ENCODE assay signal across 8 cellular contexts in genomic region chr14:67816326-67817009, GRCh38. TPM values are rescaled to one million over a fixed set of nuclear protein-coding genes. Genes with fewer than 3 reads are reported as not detected.
DNase-seq lines count a peak whose midpoint lies in the region; ATAC-seq and TF ChIP-seq lines count a peak whose summit lies in the region.

Gene ZFYVE26, minus strand, starts transcription at chr14:67816590. Its CDS starts 627 bp downstream, at chr14:67815963.

- no peaks in the 10 kb centered on the region for H3K9me3 Mint-ChIP-seq in nephron progenitor cell
- no peaks in the 10 kb centered on the region for H3K9me3 Mint-ChIP-seq in stimulated activated naive CD8-positive, alpha-beta T cell treated with anti-CD3 and anti-CD28 coated beads, Interleukin-15, amount 100 ng/mL, for 72 hours

- peaks cover 50% of the 10 kb centered on the region for H3K4me1 Mint-ChIP-seq in nephron progenitor cell
- peaks cover 47% of the 10 kb centered on the region for H3K4me1 Mint-ChIP-seq in stimulated activated naive CD8-positive, alpha-beta T cell treated with anti-CD3 and anti-CD28 coated beads, Interleukin-15, amount 100 ng/mL, for 72 hours

- H3K27me3 Mint-ChIP-seq in nephron progenitor cell (ENCODE audit: low read depth, poor library complexity), result peaks cover 4% of the 10 kb centered on the region
- no peaks in the 10 kb centered on the region for H3K27me3 Mint-ChIP-seq in stimulated activated naive CD8-positive, alpha-beta T cell treated with anti-CD3 and anti-CD28 coated beads, Interleukin-15, amount 100 ng/mL, for 72 hours

- peak within 1 kb of the TSS; percentile 71 for H3K4me3 ChIP-seq in H7 (ENCODE audit: insufficient read depth, low read depth, low read length)

- TF ChIP-seq CTCF in nephron progenitor cell (IDR thresholded peaks at IDR 0.05), result no peak

- DNase-seq in ELF-1 (ENCODE audit: low read depth, low spot score) (peak; percentile 96), H7 (peak; percentile 91), M059J (ENCODE audit: low read depth) (peak; percentile 98), SHP77 (lab: John Stamatoyannopoulos, UW) (peak; percentile 97 to 98), fibroblast of the conjunctiva (ENCODE audit: low read depth) (peak; percentile 91), nephron progenitor cell (peak; percentile 83)
- peak; percentile 79 for DNase-seq in activated effector memory CD4-positive, alpha-beta T cell treated with Interleukin-2 at 50 U/mL for 16 hours
- DNase-seq in stimulated activated naive CD8-positive, alpha-beta T cell treated with anti-CD3 and anti-CD28 coated beads, Interleukin-15, amount 100 ng/mL, for 72 hours, result peak; percentile 80 to 91

- H3K27me3 ChIP-seq in H7 (ENCODE audit: control insufficient read depth, insufficient read depth, low read length), result no peaks in the 10 kb centered on the region

- H3K27ac Mint-ChIP-seq in nephron progenitor cell, result peak within 1 kb of the TSS; percentile 93
- H3K27ac Mint-ChIP-seq in stimulated activated naive CD8-positive, alpha-beta T cell treated with anti-CD3 and anti-CD28 coated beads, Interleukin-15, amount 100 ng/mL, for 72 hours, result peak within 1 kb of the TSS; percentile 91 to 98

- peak within 1 kb of the TSS; percentile 93 for H3K4me3 Mint-ChIP-seq in nephron progenitor cell
- H3K4me3 Mint-ChIP-seq in stimulated activated naive CD8-positive, alpha-beta T cell treated with anti-CD3 and anti-CD28 coated beads, Interleukin-15, amount 100 ng/mL, for 72 hours, result peak within 1 kb of the TSS; percentile 88 to 94

- H3K36me3 Mint-ChIP-seq in nephron progenitor cell (ENCODE audit: low read depth), result peaks cover 16% of the 10 kb centered on the region

- H3K36me3 ChIP-seq in H7 (replicated peaks; ENCODE audit: control insufficient read depth, insufficient read depth, low read length), result no peaks in the 10 kb centered on the region

- ATAC-seq in stimulated activated naive CD8-positive, alpha-beta T cell treated with anti-CD3 and anti-CD28 coated beads, Interleukin-15, amount 100 ng/mL, for 72 hours, result peak; percentile 93

RNA-seq across cellular contexts. Expression of gene ZFYVE26, which starts in this region (rescaled TPM):
- total RNA-seq in H7 (2014; rRNA removed; shearing (Covaris generic)), result 18.8 and 20.4 TPM in 2 replicates
- 14.2 and 17.8 TPM in 2 replicates for total RNA-seq in M059J (2014; rRNA removed; shearing (Covaris generic))

Comparison
In these comparisons a context has a peak if more than half of its experiments do, and no peak if none do; other contexts are left out.
1. Peak in every context shown above with its lines: DNase-seq, ATAC-seq and H3K4me3 ChIP-seq.